ENCODE assay signal across 8 cellular contexts in the genomic region with DNA sequence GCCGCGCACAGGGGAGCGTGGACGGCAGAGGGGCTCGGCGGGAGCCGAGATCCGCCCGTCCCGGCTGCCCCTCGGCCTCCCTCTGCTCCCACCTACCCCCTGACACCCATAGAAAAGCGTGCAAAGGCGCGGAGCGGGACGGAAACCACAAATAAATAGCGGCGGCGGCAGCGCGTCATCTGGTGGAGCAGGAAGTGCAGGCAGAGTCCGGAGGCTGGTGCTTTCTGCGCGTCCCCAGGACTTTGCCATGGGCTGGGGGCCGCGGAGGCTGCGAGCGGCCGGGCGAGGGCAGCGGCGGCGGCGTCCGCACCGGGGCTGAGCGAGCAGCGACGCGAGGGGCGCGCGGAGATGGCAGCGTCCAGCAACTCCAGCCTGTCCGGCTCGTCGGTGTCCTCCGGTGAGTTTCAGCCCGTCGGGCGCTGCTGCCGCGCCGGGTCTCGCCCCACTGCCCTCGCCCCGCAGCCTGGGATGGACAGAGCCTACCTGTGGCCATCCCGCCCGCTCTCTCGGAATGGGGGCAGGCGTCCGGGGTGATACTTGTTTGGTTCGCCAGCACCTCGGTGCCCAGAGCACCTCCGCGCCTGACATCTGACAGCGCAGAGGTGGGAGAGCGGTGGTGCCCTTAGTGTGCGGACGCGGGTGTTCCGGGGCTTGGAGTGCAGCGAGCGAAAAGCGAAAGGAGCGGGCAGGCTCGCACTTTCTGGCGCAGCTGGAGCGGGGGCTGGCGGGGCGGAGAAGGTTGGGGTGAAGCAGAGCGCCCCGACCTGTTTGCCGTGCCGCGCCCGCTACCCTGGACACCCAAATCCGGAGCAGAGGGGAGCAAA. TPM values are rescaled to one million over a fixed set of nuclear protein-coding genes. Genes with fewer than 3 reads are reported as not detected.
A peak's percentile ranks its signal among the peaks of the same experiment; 100 is the strongest.
DNase-seq lines count a peak whose midpoint lies in the region; ATAC-seq and TF ChIP-seq lines count a peak whose summit lies in the region.

Gene CHN2, plus strand, starts transcription at position 182 of the 824 bp plus-strand sequence.

- no peaks in the 10 kb centered on the region for H3K9me3 Mint-ChIP-seq in IgD-negative memory B cell

- DNase-seq in DMS153 treated with DMSO at 0.1 percent for 48 hours (lab: John Stamatoyannopoulos, UW; ENCODE audit: unreplicated experiment) (peak; percentile 83), SK-N-DZ (ENCODE audit: low spot score) (peak; percentile 81), ascending aorta (ENCODE audit: low spot score in 2 of 2) (peak in 1 of 2 donors; percentile 76), hypothalamus (lab: John Stamatoyannopoulos, UW) (peak in 42 of 51 donors; percentile 6 to 75 (median 49)), putamen (ENCODE audit: low spot score) (peak; percentile 48), UCSD-AML1 (lab: John Stamatoyannopoulos, UW; ENCODE audit: unreplicated experiment) (no peak)

- H3K36me3 ChIP-seq in ascending aorta, result no peaks in the 10 kb centered on the region

- no peaks in the 10 kb centered on the region for H3K9me3 ChIP-seq in ascending aorta

- peaks cover 5 to 27% (median 12%) of the 10 kb centered on the region in 3 donors for H3K4me1 Mint-ChIP-seq in IgD-negative memory B cell

- H3K4me3 ChIP-seq in ascending aorta, result peak within 1 kb of the TSS; percentile 73 to 85

- peaks cover 40% of the 10 kb centered on the region for H3K27me3 Mint-ChIP-seq in IgD-negative memory B cell

- intact Hi-C loops in ascending aorta (cut with DNase I), result no loop called here

- no peaks in the 10 kb centered on the region for H3K36me3 Mint-ChIP-seq in IgD-negative memory B cell

- no peak for TF ChIP-seq CTCF in ascending aorta (IDR thresholded peaks at IDR 0.05)

- no peaks in the 10 kb centered on the region for H3K27me3 ChIP-seq in ascending aorta

- H3K4me3 Mint-ChIP-seq in IgD-negative memory B cell, result peak within 1 kb of the TSS; percentile 70 to 89 (median 80)

- ATAC-seq in GM21528 (IDR thresholded peaks at IDR 0.05; ENCODE audit: low FRiP score, unreplicated experiment), result no peak

- H3K27ac Mint-ChIP-seq in IgD-negative memory B cell, result peak within 1 kb of the TSS in 1 of 3 donors; percentile 3

- no peaks in the 10 kb centered on the region for H3K4me1 ChIP-seq in ascending aorta

- H3K27ac ChIP-seq in ascending aorta, result no peak within 1 kb of the TSS

RNA-seq across cellular contexts. Expression of gene CHN2, which starts in this region (rescaled TPM):
- polyA plus RNA-seq in IgD-negative memory B cell, result 3.0 TPM
- polyA plus RNA-seq in SK-N-DZ (2014; cell fraction: cytosol; rRNA removed), result 13.8 and 22.4 TPM in 2 replicates
- 6.8 and 12.9 TPM in 2 replicates for polyA plus RNA-seq in SK-N-DZ (2014; cell fraction: nucleus; rRNA removed)
- 8.7 TPM for total RNA-seq in ascending aorta
